ENCODE assay signal across 8 cellular contexts in the genomic region with DNA sequence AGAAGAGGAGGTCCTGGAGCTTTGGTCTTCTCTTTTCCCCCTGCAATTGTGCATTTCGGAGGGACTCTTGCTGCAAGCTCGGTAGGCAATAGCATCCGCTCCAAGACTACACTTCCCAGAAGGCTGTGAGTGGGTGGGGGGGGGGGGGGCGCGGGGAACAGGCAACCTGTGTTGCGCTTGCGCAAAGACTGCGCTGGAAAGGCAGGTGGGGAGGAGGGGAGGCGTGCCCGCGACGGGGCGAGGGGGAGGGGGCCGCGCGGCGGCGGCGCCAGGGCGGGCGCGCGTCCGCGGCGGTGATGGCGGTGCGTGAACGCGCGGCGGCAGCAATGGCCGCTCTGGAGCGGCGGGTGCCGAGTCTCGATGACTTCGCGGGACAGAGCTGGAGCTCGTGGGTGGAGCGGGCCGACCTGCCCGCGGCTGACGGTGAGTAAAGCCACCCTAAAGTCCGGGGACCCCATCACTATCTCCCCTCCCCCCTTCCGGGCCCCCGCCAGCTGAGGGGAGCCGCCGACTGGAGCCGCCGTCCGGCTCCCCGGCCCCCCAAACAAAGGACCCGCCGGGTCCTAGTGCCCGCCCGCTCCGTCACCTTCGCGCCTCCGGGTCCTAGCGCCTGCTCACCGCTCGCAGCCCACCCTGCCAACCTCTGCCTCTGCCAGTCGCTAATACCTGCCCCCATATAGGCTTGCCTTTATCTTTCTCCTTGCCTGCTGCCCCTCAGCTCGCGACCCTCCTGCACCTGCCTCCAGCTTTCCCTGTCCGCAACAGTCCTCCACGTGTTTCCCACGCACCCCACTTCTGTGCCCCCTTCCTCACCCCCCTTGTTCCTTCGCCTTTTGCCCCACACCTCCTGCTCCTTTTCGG. TPM values are rescaled to one million over a fixed set of nuclear protein-coding genes. Genes with fewer than 3 reads are reported as not detected.
DNase-seq lines count a peak whose midpoint lies in the region; ATAC-seq lines count a peak whose summit lies in the region.

TSS of gene ATXN7L2 (plus strand) at position 248 of the 861 bp plus-strand sequence. CDS start at position 297, 49 bp downstream.

- H3K27ac ChIP-seq in layer of hippocampus (ENCODE audit: low read depth, low read length): peak within 1 kb of the TSS; percentile 99

- intact Hi-C loops in activated CD4-positive, alpha-beta T cell treated with anti-CD3 and anti-CD28 coated beads for 36 hours (cut with DNase I, micrococcal nuclease): loop anchor here (1.0 to 5.0 kb wide), 14 partner anchors 10 to 855 kb away; partner anchors contain the start of genes PSMA5 (in 2 of the 2), AHCYL1 (in 1 of the 2), AMIGO1 (in 1 of the 2) and CELSR2 (in 1 of the 2)

- H3K9me3 Mint-ChIP-seq in activated CD4-positive, alpha-beta T cell treated with anti-CD3 and anti-CD28 coated beads for 36 hours (ENCODE audit: low read depth): no peaks in the 10 kb centered on the region

- POLR2A ChIA-PET in activated CD4-positive, alpha-beta T cell treated with anti-CD3 and anti-CD28 coated beads for 36 hours (lab: Charles Lee): interaction anchor here (0.6 to 1.7 kb wide), 5 partner anchors 9 to 201 kb away, joined by 3 to 8 read pairs (median 3); partner anchors contain the start of genes CYB561D1 and PSRC1

- CTCF ChIA-PET in activated CD4-positive, alpha-beta T cell treated with anti-CD3 and anti-CD28 coated beads for 36 hours (lab: Charles Lee): interaction anchor here (0.5 to 3.6 kb wide), 18 partner anchors 9 to 1298 kb away, joined by 3 to 26 read pairs (median 4); partner anchors contain the start of gene CYB561D1

- no peaks in the 10 kb centered on the region for H3K27me3 Mint-ChIP-seq in activated CD4-positive, alpha-beta T cell treated with anti-CD3 and anti-CD28 coated beads for 36 hours

- ATAC-seq in HG03432 (IDR thresholded peaks at IDR 0.05; ENCODE audit: unreplicated experiment): peak; percentile 83
- ATAC-seq in activated CD4-positive, alpha-beta T cell treated with anti-CD3 and anti-CD28 coated beads for 36 hours: peak; percentile 79

- H3K4me1 Mint-ChIP-seq in activated CD4-positive, alpha-beta T cell treated with anti-CD3 and anti-CD28 coated beads for 36 hours: peaks cover 33% of the 10 kb centered on the region

- peak within 1 kb of the TSS; percentile 88 for H3K4me3 Mint-ChIP-seq in activated CD4-positive, alpha-beta T cell treated with anti-CD3 and anti-CD28 coated beads for 36 hours

- H3K27me3 ChIP-seq in layer of hippocampus (ENCODE audit: control insufficient read depth, insufficient read depth, low read length): no peaks in the 10 kb centered on the region

- H3K27ac Mint-ChIP-seq in activated CD4-positive, alpha-beta T cell treated with anti-CD3 and anti-CD28 coated beads for 36 hours: peak within 1 kb of the TSS; percentile 96

- peak; percentile 95 for DNase-seq in Ammon's horn (ENCODE audit: low spot score)
- DNase-seq in GM19238 (ENCODE audit: insufficient read length, low spot score): peak; percentile 98
- peak; percentile 76 for DNase-seq in NCI-H510A (lab: John Stamatoyannopoulos, UW)
- DNase-seq in activated CD4-positive, alpha-beta T cell treated with anti-CD3 and anti-CD28 coated beads for 36 hours: peak; percentile 96
- peak; percentile 99 for DNase-seq in cerebellum (ENCODE audit: low spot score)
- peak; percentile 65 to 88 (median 82) for DNase-seq in stimulated activated CD4-positive, alpha-beta T cell treated with anti-CD3 and anti-CD28 coated beads, Interleukin-1b, Interleukin-23, amount 100 ng/mL, for 24 hours (ENCODE audit: low read depth in 4 of 4, low spot score in 1 of 4)

- H3K36me3 Mint-ChIP-seq in activated CD4-positive, alpha-beta T cell treated with anti-CD3 and anti-CD28 coated beads for 36 hours (ENCODE audit: low read depth): peaks cover 9% of the 10 kb centered on the region

RNA-seq across cellular contexts. Expression of gene ATXN7L2, which starts in this region (rescaled TPM):
- total RNA-seq in activated CD4-positive, alpha-beta T cell treated with anti-CD3 and anti-CD28 coated beads for 36 hours: 10 to 100 TPM; 11.7 to 13.0 TPM
- 5.6 TPM for total RNA-seq in cerebellum

Comparison
In these comparisons a context has a peak if more than half of its experiments do, and no peak if none do; other contexts are left out.
1. Peak in every context shown above with its lines: DNase-seq, ATAC-seq and H3K27ac ChIP-seq.